8 cellular contexts compared by ENCODE assay signal in genomic region chr12:116525418-116526001, GRCh38. TPM values are rescaled to one million over a fixed set of nuclear protein-coding genes. Genes with fewer than 3 reads are reported as not detected.
A peak's percentile ranks its signal among the peaks of the same experiment; 100 is the strongest.
DNase-seq lines count a peak whose midpoint lies in the region; ATAC-seq and TF ChIP-seq lines count a peak whose summit lies in the region.

No MANE protein-coding gene starts in this region.

- H3K9me3 Mint-ChIP-seq in nephron, result no peaks in the 10 kb centered on the region

- H3K9me3 ChIP-seq in A673 (ENCODE audit: low read depth, low read length, poor library complexity, severe bottlenecking), result no peaks in the 10 kb centered on the region
- H3K9me3 ChIP-seq in esophagus muscularis mucosa, result no peaks in the 10 kb centered on the region

- CTCF ChIA-PET in A673 (lab: Charles Lee), result no interaction called here

- intact Hi-C loops in A673 (cut with micrococcal nuclease; ENCODE audit: unreplicated experiment), result no loop called here
- intact Hi-C loops in esophagus muscularis mucosa (cut with DNase I), result loop anchor here (5.0 kb wide), 1 partner anchor 248 kb away; the partner anchor contains the start of gene MED13L

- H3K36me3 ChIP-seq in A673 (ENCODE audit: insufficient read depth, low read length, poor library complexity, severe bottlenecking) (no peaks in the 10 kb centered on the region), esophagus muscularis mucosa (no peaks in the 10 kb centered on the region)

- POLR2A ChIA-PET in A673 (lab: Charles Lee; ENCODE audit: low non-redundant PET), result no interaction called here

- no peak overlapping the region for H3K4me3 ChIP-seq in A673 (ENCODE audit: low read depth, low read length, poor library complexity, severe bottlenecking)
- peak overlapping the region; percentile 13 to 38 (median 30) for H3K4me3 ChIP-seq in esophagus muscularis mucosa

- H3K27me3 ChIP-seq in A673 (replicated peaks; ENCODE audit: insufficient read depth, low read depth, low read length, poor library complexity) (no peaks in the 10 kb centered on the region), esophagus muscularis mucosa (no peaks in the 10 kb centered on the region)

- H3K36me3 Mint-ChIP-seq in nephron (ENCODE audit: low read depth), result no peaks in the 10 kb centered on the region

- WGBS in esophagus muscularis mucosa, result 20% methylated on average over 15 of the region's 15 CpGs

- peak overlapping the region; percentile 63 to 83 (median 75) for H3K4me3 Mint-ChIP-seq in nephron

- H3K4me1 ChIP-seq in A673 (ENCODE audit: insufficient read depth, low read length, poor library complexity, severe bottlenecking) (peaks cover 44% of the 10 kb centered on the region), esophagus muscularis mucosa (peaks cover 10 to 49% (median 48%) of the 10 kb centered on the region in 4 donors)

- TF ChIP-seq CTCF in A673 (conservative IDR thresholded peaks at IDR 0.05; ENCODE audit: low read depth, low read length) (no peak), esophagus muscularis mucosa (IDR thresholded peaks at IDR 0.05) (no peak), nephron (IDR thresholded peaks at IDR 0.05; ENCODE audit: unreplicated experiment in 3 of 3) (no peak)

- TF ChIP-seq POLR2A in esophagus muscularis mucosa (IDR thresholded peaks at IDR 0.05; ENCODE audit: low read depth), result no peak

- no peaks in the 10 kb centered on the region for H3K27me3 Mint-ChIP-seq in nephron (ENCODE audit: low read depth)

- H3K27ac Mint-ChIP-seq in nephron, result peak overlapping the region; percentile 96 to 99 (median 99)

- TF ChIP-seq EP300 in esophagus muscularis mucosa (IDR thresholded peaks at IDR 0.05), result no peak

- BruUV-seq in A673 (replicated peaks; lab: Mats Ljungman, UMichigan), result TSS peak; percentile 84

- DNase-seq in A673 (ENCODE audit: low spot score) (peak; percentile 35), NCI-H446 (lab: John Stamatoyannopoulos, UW) (peak; percentile 43 to 72), esophagus muscularis mucosa (ENCODE audit: extremely low spot score) (no peak), NCI-H187 (lab: John Stamatoyannopoulos, UW) (no peak)
- no peak for DNase-seq in activated T-cell treated with anti-CD3 and anti-CD28 coated beads, Interleukin-2, amount 50 U/mL, for 48 hours

- no peak for ATAC-seq in HG03097 (IDR thresholded peaks at IDR 0.05; ENCODE audit: low FRiP score, unreplicated experiment)
- ATAC-seq in GM21576 (IDR thresholded peaks at IDR 0.05; ENCODE audit: unreplicated experiment), result no peak

- H3K27ac ChIP-seq in A673 (ENCODE audit: low read depth, low read length, poor library complexity, severe bottlenecking) (no peak overlapping the region), esophagus muscularis mucosa (replicated peaks in 1 of 4) (peak overlapping the region; percentile 81 to 88 (median 84))

- H3K4me1 Mint-ChIP-seq in nephron, result peaks cover 61% of the 10 kb centered on the region

RNA-seq across cellular contexts. Expression of gene MAP1LC3B2, which starts 33.7 kb away (rescaled TPM):
- total RNA-seq in A673 (2021), result 1.7 and 3.9 TPM in 2 replicates
- 1 to 10 TPM in 2 of 4 donors, under 1 TPM in 1, not detected in 1; 0.83 to 3.0 (median 1.8) TPM for total RNA-seq in esophagus muscularis mucosa

Comparison
In these comparisons a context has a peak if more than half of its experiments do, and no peak if none do; other contexts are left out.
1. DNase-seq: peak in A673 (single experiment) and NCI-H446 (2 of 2); none in esophagus muscularis mucosa (single experiment), NCI-H187 (0 of 2) and activated T-cell treated with anti-CD3 and anti-CD28 coated beads, Interleukin-2, amount 50 U/mL, for 48 hours (0 of 2).